In genomic region chr2:105653313-105653712, GRCh38 we compare ENCODE assay signal across 24 cellular contexts.
"Had no signal": no experiment of that assay in that cellular context is flagged by ENCODE, and none has a peak within 500 bp of the region (broad histone marks: within the 10 kb centered on the region; RNA-seq: fewer than 3 reads in every experiment).

No MANE protein-coding gene starts in this region.

- H3K36me3 ChIP-seq: heart left ventricle, pancreas, suprapubic skin, thyroid gland had no signal

- FAIRE-seq: endometrium, frontal cortex, pancreas, urothelium cell line had no signal

- H3K4me1 ChIP-seq: heart left ventricle, pancreas, suprapubic skin had no signal

- H3K27ac ChIP-seq: coronary artery, dorsolateral prefrontal cortex, heart left ventricle, pancreas, suprapubic skin, thyroid gland had no signal

- H3K9me3 Mint-ChIP-seq: neural crest cell, type B pancreatic cell had no signal

- H3K27ac Mint-ChIP-seq: naive thymus-derived CD8-positive, alpha-beta T cell; progenitor cell of endocrine pancreas; type B pancreatic cell had no signal

- H3K27me3 Mint-ChIP-seq: naive thymus-derived CD8-positive, alpha-beta T cell; type B pancreatic cell had no signal

- H3K4me1 Mint-ChIP-seq: neural crest cell; stimulated activated effector memory CD8-positive, alpha-beta T cell treated with anti-CD3 and anti-CD28 coated beads, Interleukin-12 subunit alpha, Interleukin-12 subunit beta, amount 100 ng/mL, for 72 hours had no signal

- H3K36me3 Mint-ChIP-seq: naive thymus-derived CD8-positive, alpha-beta T cell; stimulated activated effector memory CD8-positive, alpha-beta T cell treated with anti-CD3 and anti-CD28 coated beads, Interleukin-12 subunit alpha, Interleukin-12 subunit beta, amount 100 ng/mL, for 72 hours; type B pancreatic cell had no signal

- H3K4me3 Mint-ChIP-seq: naive thymus-derived CD8-positive, alpha-beta T cell; neural crest cell; stimulated activated effector memory CD8-positive, alpha-beta T cell treated with anti-CD3 and anti-CD28 coated beads, Interleukin-12 subunit alpha, Interleukin-12 subunit beta, amount 100 ng/mL, for 72 hours; type B pancreatic cell had no signal

- DNase-seq: dorsolateral prefrontal cortex; effector memory CD4-positive, alpha-beta T cell; heart left ventricle; hippocampal formation; kidney glomerular epithelial cell; mucosa of descending colon; naive thymus-derived CD8-positive, alpha-beta T cell; pancreas; right cardiac atrium; stimulated activated CD4-positive, alpha-beta T cell treated with anti-CD3 and anti-CD28 coated beads, Interleukin-2, amount 100 ng/mL, for 48 hours; stimulated activated CD8-positive, alpha-beta memory T cell treated with anti-CD3 and anti-CD28 coated beads, Interleukin-4, amount 100 ng/mL, for 48 hours; stimulated activated naive CD8-positive, alpha-beta T cell treated with anti-CD3 and anti-CD28 coated beads, Interleukin-15, Interleukin-2, amounts not matched to agents 100 U/mL and 50 U/mL, for 24 hours; thyroid gland had no signal

- H3K27me3 ChIP-seq: dorsolateral prefrontal cortex, heart left ventricle, pancreas, suprapubic skin, thyroid gland had no signal

- H3K4me3 ChIP-seq: coronary artery, dorsolateral prefrontal cortex, heart left ventricle, mucosa of descending colon, pancreas, smooth muscle cell, suprapubic skin, thyroid gland had no signal

- H3K4me2 ChIP-seq: smooth muscle cell had no signal

- ATAC-seq: esophagus mucosa; heart left ventricle; mucosa of descending colon; naive thymus-derived CD8-positive, alpha-beta T cell; pancreas; right cardiac atrium; stimulated activated effector memory CD8-positive, alpha-beta T cell treated with anti-CD3 and anti-CD28 coated beads, Interleukin-12 subunit alpha, Interleukin-12 subunit beta, amount 100 ng/mL, for 72 hours; stimulated activated naive CD8-positive, alpha-beta T cell treated with anti-CD3 and anti-CD28 coated beads, Interleukin-15, Interleukin-2, amounts not matched to agents 100 U/mL and 50 U/mL, for 24 hours had no signal

- H3K9me3 ChIP-seq: mucosa of descending colon, pancreas, suprapubic skin, thyroid gland had no signal
